Comparison of ENCODE assay signal across 8 cellular contexts in genomic region chr1:46133181-46133658, GRCh38. TPM values are rescaled to one million over a fixed set of nuclear protein-coding genes. Genes with fewer than 3 reads are reported as not detected.
A peak's percentile ranks its signal among the peaks of the same experiment; 100 is the strongest.
DNase-seq lines count a peak whose midpoint lies in the region; ATAC-seq, FAIRE-seq and TF ChIP-seq lines count a peak whose summit lies in the region.

No MANE protein-coding gene starts in this region.

- H3K4me3 ChIP-seq in SJSA1 (peak overlapping the region; percentile 50), esophagus muscularis mucosa (peak overlapping the region; percentile 63 to 79 (median 72)), neutrophil (ENCODE audit: low read depth in 1 of 2, low read length in 1 of 2) (peak overlapping the region; percentile 68)

- FAIRE-seq in D721Med (lab: Jason Lieb, UNC) = no peak

- no peak for TF ChIP-seq POLR2A in esophagus muscularis mucosa (IDR thresholded peaks at IDR 0.05; ENCODE audit: low read depth)

- peak; percentile 40 for ATAC-seq in GM19043 (IDR thresholded peaks at IDR 0.05; ENCODE audit: low read depth, unreplicated experiment)
- ATAC-seq in HG03108 (IDR thresholded peaks at IDR 0.05; ENCODE audit: unreplicated experiment) = peak; percentile 38

- H3K9me3 ChIP-seq in SJSA1 (replicated peaks) = no peaks in the 10 kb centered on the region
- H3K9me3 ChIP-seq in esophagus muscularis mucosa = no peaks in the 10 kb centered on the region
- no peaks in the 10 kb centered on the region for H3K9me3 ChIP-seq in neutrophil

- intact Hi-C loops in esophagus muscularis mucosa (cut with DNase I) = loop anchor here (5.0 kb wide), 1 partner anchor 44 kb away; the partner anchor contains the start of genes P3R3URF and TSPAN1

- H3K27me3 ChIP-seq in SJSA1 (replicated peaks) (no peaks in the 10 kb centered on the region), esophagus muscularis mucosa (no peaks in the 10 kb centered on the region), neutrophil (peaks cover 80% of the 10 kb centered on the region)

- H3K36me3 ChIP-seq in SJSA1 = no peaks in the 10 kb centered on the region
- no peaks in the 10 kb centered on the region for H3K36me3 ChIP-seq in esophagus muscularis mucosa
- no peaks in the 10 kb centered on the region for H3K36me3 ChIP-seq in neutrophil

- H3K27ac ChIP-seq in SJSA1 = peak overlapping the region; percentile 99
- peak overlapping the region; percentile 92 to 96 (median 94) for H3K27ac ChIP-seq in esophagus muscularis mucosa (replicated peaks in 1 of 4)
- H3K27ac ChIP-seq in neutrophil = no peak overlapping the region

- H3K4me1 ChIP-seq in SJSA1 (replicated peaks) (peaks cover 26% of the 10 kb centered on the region), esophagus muscularis mucosa (peaks cover 26 to 53% (median 42%) of the 10 kb centered on the region in 4 donors), neutrophil (ENCODE audit: control insufficient read depth in 1 of 2, insufficient read depth in 1 of 2, low read depth in 1 of 2, low read length in 1 of 2) (peaks cover 22% of the 10 kb centered on the region in 2 experiments)

- TF ChIP-seq EP300 in esophagus muscularis mucosa (IDR thresholded peaks at IDR 0.05) = no peak

- 1% methylated on average over 22 of the region's 22 CpGs for WGBS in esophagus muscularis mucosa

- TF ChIP-seq CTCF in D721Med (IDR thresholded peaks at IDR 0.05; ENCODE audit: insufficient read depth, missing control alignments) (no peak), esophagus muscularis mucosa (IDR thresholded peaks at IDR 0.05) (no peak), neutrophil (IDR thresholded peaks at IDR 0.05) (no peak)

- DNase-seq in D721Med (ENCODE audit: insufficient read length, low spot score) (peak; percentile 52), SJSA1 (ENCODE audit: low read depth in 1 of 2, low spot score in 2 of 2) (no peak), esophagus muscularis mucosa (ENCODE audit: extremely low spot score) (no peak), AML-193 (lab: John Stamatoyannopoulos, UW) (no peak), occipital lobe (lab: John Stamatoyannopoulos, UW) (no peak)

RNA-seq across cellular contexts. Expression of gene PIK3R3, which starts 0.8 kb away (rescaled TPM):
- 12.4 and 15.2 TPM in 2 replicates for total RNA-seq in SJSA1 (2014; rRNA removed; shearing (Covaris generic))
- total RNA-seq in esophagus muscularis mucosa (10 to 100 TPM; 13.7 to 34.3 (median 21.4) TPM), occipital lobe (25.3 TPM)

RNA-seq across cellular contexts. Expression of gene TSPAN1, which starts 41.7 kb away (rescaled TPM):
- total RNA-seq in SJSA1 (2014; rRNA removed; shearing (Covaris generic)) = not detected in 2 replicates
- 1 to 10 TPM in 3 of 4 donors, under 1 TPM in 1; 0.83 to 1.6 (median 1.5) TPM for total RNA-seq in esophagus muscularis mucosa
- 0.31 TPM for total RNA-seq in occipital lobe

RNA-seq across cellular contexts. Expression of gene P3R3URF, which starts 43.1 kb away (rescaled TPM):
- not detected in 2 replicates for total RNA-seq in SJSA1 (2014; rRNA removed; shearing (Covaris generic))
- not detected for total RNA-seq in esophagus muscularis mucosa
- not detected for total RNA-seq in occipital lobe
